8 cellular contexts compared by ENCODE assay signal in the genomic region with DNA sequence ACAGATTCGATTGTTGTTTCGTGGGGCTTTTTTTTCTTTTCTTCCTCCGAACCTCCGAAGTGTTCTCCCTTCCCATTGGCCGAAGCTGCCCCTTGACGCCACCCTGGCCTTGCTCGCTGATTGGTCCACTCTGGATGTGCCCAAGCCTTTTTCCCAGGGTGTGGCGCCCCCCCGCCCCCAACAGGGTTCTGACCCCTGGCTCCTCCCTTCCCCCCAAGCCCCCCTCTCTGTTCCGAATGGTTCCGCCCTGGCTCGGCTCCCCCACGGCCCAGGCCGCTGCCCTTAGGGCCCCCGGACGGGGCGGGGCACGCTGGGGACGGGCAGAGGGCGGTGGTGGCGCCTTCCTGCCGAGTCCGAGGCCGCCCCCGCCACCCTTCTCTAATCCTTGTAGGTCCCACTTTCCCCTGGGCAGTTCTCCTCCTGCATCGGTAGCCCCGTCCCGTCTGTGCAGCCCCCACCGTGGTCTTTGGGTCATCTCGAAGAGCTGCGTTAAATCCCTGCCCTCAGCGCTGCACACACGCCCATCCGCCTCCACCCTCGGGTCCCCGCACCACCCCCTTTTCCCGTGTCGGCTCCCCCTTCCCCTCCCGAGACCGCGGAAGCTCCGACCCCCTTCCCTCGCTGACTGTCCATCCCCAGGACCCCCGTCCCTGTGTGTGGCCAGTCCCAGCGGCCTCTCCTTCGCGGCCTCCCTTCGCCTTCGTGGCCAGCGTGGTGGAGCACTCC. TPM values are rescaled to one million over a fixed set of nuclear protein-coding genes. Genes with fewer than 3 reads are reported as not detected.
DNase-seq lines count a peak whose midpoint lies in the region; ATAC-seq and TF ChIP-seq lines count a peak whose summit lies in the region.

No MANE protein-coding gene starts in this region.

- no peaks in the 10 kb centered on the region for H3K9me2 ChIP-seq in OCI-LY7 (ENCODE audit: insufficient read depth, low read length)

- H3K27ac Mint-ChIP-seq in Caco-2 (ENCODE audit: unreplicated experiment) (peak overlapping the region; percentile 86), nephron (peak overlapping the region; percentile 90 to 94 (median 92))

- TF ChIP-seq CTCF in Caco-2 (IDR thresholded peaks at IDR 0.05; ENCODE audit: insufficient read depth in 1 of 2, low read depth in 1 of 2, low read length in 1 of 2, severe bottlenecking in 1 of 2, unreplicated experiment in 1 of 2), result no peak
- no peak for TF ChIP-seq CTCF in OCI-LY7 (conservative IDR thresholded peaks at IDR 0.05; ENCODE audit: low read length)
- TF ChIP-seq CTCF in fibroblast of villous mesenchyme (IDR thresholded peaks at IDR 0.05; ENCODE audit: insufficient read depth, low read depth, low read length), result no peak
- TF ChIP-seq CTCF in nephron (IDR thresholded peaks at IDR 0.05; ENCODE audit: unreplicated experiment in 3 of 3), result no peak

- peak; percentile 61 for ATAC-seq in GM19463 (IDR thresholded peaks at IDR 0.05; ENCODE audit: unreplicated experiment)

- H3K4me3 Mint-ChIP-seq in Caco-2 (ENCODE audit: unreplicated experiment) (peak overlapping the region; percentile 87), nephron (peak overlapping the region; percentile 90 to 93 (median 90))

- H3K36me3 Mint-ChIP-seq in Caco-2 (ENCODE audit: insufficient read depth, unreplicated experiment), result peaks cover 14% of the 10 kb centered on the region
- peaks cover 13% of the 10 kb centered on the region for H3K36me3 Mint-ChIP-seq in nephron (ENCODE audit: low read depth)

- H3K79me2 ChIP-seq in OCI-LY7 (ENCODE audit: insufficient read depth, low read depth, low read length), result no peaks in the 10 kb centered on the region

- no peaks in the 10 kb centered on the region for H4K20me1 ChIP-seq in OCI-LY7 (ENCODE audit: insufficient read depth, low read length)

- peak overlapping the region; percentile 90 for H3K4me2 ChIP-seq in OCI-LY7 (ENCODE audit: low read length)

- H3K4me1 Mint-ChIP-seq in Caco-2 (ENCODE audit: low read depth, unreplicated experiment) (no peaks in the 10 kb centered on the region), nephron (no peaks in the 10 kb centered on the region)

- POLR2A ChIA-PET in Caco-2 (lab: Charles Lee) (interaction anchor here (1.2 to 1.3 kb wide), 2 partner anchors 9 to 26 kb away, joined by 5 to 9 read pairs; no protein-coding TSS in a partner anchor), OCI-LY7 (lab: Charles Lee) (interaction anchor here (0.6 to 1.6 kb wide), 5 partner anchors 22 to 276 kb away, joined by 5 to 6 read pairs (median 5); no protein-coding TSS in a partner anchor)

- CTCF ChIA-PET in Caco-2 (lab: Charles Lee) (interaction anchor here (1.7 kb wide), 1 partner anchor 129 kb away, joined by 9 read pairs; no protein-coding TSS in a partner anchor), OCI-LY7 (lab: Charles Lee; ENCODE audit: unreplicated experiment) (interaction anchor here (0.6 kb wide), 1 partner anchor 116 kb away, joined by 3 read pairs; no protein-coding TSS in a partner anchor)

- no peaks in the 10 kb centered on the region for H3K27me3 ChIP-seq in Caco-2 (replicated peaks; ENCODE audit: control insufficient read depth, insufficient read depth, low read length)

- H3K4me3 ChIP-seq in Caco-2 (ENCODE audit: low read depth, low read length), result peak overlapping the region; percentile 76
- H3K4me3 ChIP-seq in OCI-LY7 (ENCODE audit: low read depth, low read length, poor library complexity, severe bottlenecking), result peak overlapping the region; percentile 73
- H3K4me3 ChIP-seq in fibroblast of villous mesenchyme (ENCODE audit: low read depth, low read length), result peak overlapping the region; percentile 75

- H3K27ac ChIP-seq in OCI-LY7 (ENCODE audit: low read depth, low read length, poor library complexity, severe bottlenecking) (peak overlapping the region; percentile 26), substantia nigra (ENCODE audit: low read depth, low read length, poor library complexity, severe bottlenecking) (peak overlapping the region; percentile 94)

- intact Hi-C loops in Caco-2 (cut with micrococcal nuclease; ENCODE audit: unreplicated experiment), result loop anchor here (1.0 kb wide), 1 partner anchor 51 kb away; the partner anchor contains the start of gene BCORL1
- intact Hi-C loops in OCI-LY7 (cut with micrococcal nuclease; ENCODE audit: unreplicated experiment), result loop anchor here (2.0 kb wide), 1 partner anchor 51 kb away; the partner anchor contains the start of gene BCORL1

- DNase-seq in Caco-2 (peak; percentile 93 to 94), HK-2 (ENCODE audit: unreplicated experiment) (peak; percentile 39), OCI-LY7 (ENCODE audit: low spot score) (peak; percentile 81), activated gamma-delta T cell (lab: John Stamatoyannopoulos, UW) (peak; percentile 32), fibroblast of villous mesenchyme (ENCODE audit: low read depth) (peak; percentile 96), substantia nigra (lab: John Stamatoyannopoulos, UW) (peak; percentile 46 to 93 (median 83))

- H3K36me3 ChIP-seq in Caco-2 (ENCODE audit: control insufficient read depth, insufficient read depth, low read length) (no peaks in the 10 kb centered on the region; the same call in 1 of the 2 replicates), OCI-LY7 (ENCODE audit: insufficient read depth, low read length) (peaks cover 33% of the 10 kb centered on the region)

- H3K9me3 ChIP-seq in Caco-2, result no peaks in the 10 kb centered on the region
- H3K9me3 ChIP-seq in OCI-LY7 (ENCODE audit: low read length), result no peaks in the 10 kb centered on the region

- H3K27me3 Mint-ChIP-seq in Caco-2 (ENCODE audit: insufficient read depth, unreplicated experiment) (no peaks in the 10 kb centered on the region), nephron (ENCODE audit: low read depth) (peaks cover 31% of the 10 kb centered on the region)

- BruUV-seq in Caco-2 (replicated peaks; lab: Mats Ljungman, UMichigan) (no TSS peak), OCI-LY7 (replicated peaks; lab: Mats Ljungman, UMichigan) (no TSS peak)

- no peaks in the 10 kb centered on the region for H3K4me1 ChIP-seq in Caco-2
- peaks cover 5% of the 10 kb centered on the region for H3K4me1 ChIP-seq in OCI-LY7 (ENCODE audit: insufficient read depth, low read length, poor library complexity, severe bottlenecking)

- H3K9me3 Mint-ChIP-seq in Caco-2 (ENCODE audit: unreplicated experiment) (no peaks in the 10 kb centered on the region), nephron (peaks cover 6% of the 10 kb centered on the region)

- H2AFZ ChIP-seq in OCI-LY7 (ENCODE audit: low read length), result peak overlapping the region; percentile 57; the same call in 1 of the 2 replicates

RNA-seq across cellular contexts. Expression of gene UTP14A, which starts 25.6 kb away (rescaled TPM):
- total RNA-seq in Caco-2 (2022), result 24.5 and 24.6 TPM in 2 replicates
- 21.9 and 33.8 TPM in 2 replicates for total RNA-seq in OCI-LY7 (2014; rRNA removed; shearing (Covaris generic))
- total RNA-seq in OCI-LY7 (2022), result 22.3 and 29.5 TPM in 2 replicates
- total RNA-seq in fibroblast of villous mesenchyme, result 16.1 and 16.4 TPM in 2 replicates

RNA-seq across cellular contexts. Expression of gene BCORL1, which starts 50.9 kb away (rescaled TPM):
- total RNA-seq in Caco-2 (2022) (19.8 and 21.1 TPM in 2 replicates), OCI-LY7 (2022) (4.9 and 5.4 TPM in 2 replicates), fibroblast of villous mesenchyme (1.3 and 2.6 TPM in 2 replicates)
- total RNA-seq in OCI-LY7 (2014; rRNA removed; shearing (Covaris generic)), result 1.6 and 1.7 TPM in 2 replicates

Comparison
In these comparisons a context has a peak if more than half of its experiments do, and no peak if none do; other contexts are left out.
1. Peak in every context shown above with its lines: DNase-seq, ATAC-seq, H3K4me3 ChIP-seq and H3K27ac ChIP-seq.
2. DNase-seq: peak in every context shown above with its lines; median percentile 96 in fibroblast of villous mesenchyme; 94 in Caco-2; 83 in substantia nigra; 81 in OCI-LY7; 39 in HK-2; 32 in activated gamma-delta T cell.